In genomic region chr2:232523682-232524597, GRCh38 we compare ENCODE assay signal across 9 cellular contexts. TPM values are rescaled to one million over a fixed set of nuclear protein-coding genes. Genes with fewer than 3 reads are reported as not detected.
DNase-seq lines count a peak whose midpoint lies in the region; ATAC-seq and TF ChIP-seq lines count a peak whose summit lies in the region.
"Had no signal": no experiment of that assay in that cellular context is flagged by ENCODE, and none has a peak within 500 bp of the region (broad histone marks: within the 10 kb centered on the region; RNA-seq: fewer than 3 reads in every experiment).

No MANE protein-coding gene starts in this region.

- TF ChIP-seq CTCF in mammary epithelial cell (conservative IDR thresholded peaks at IDR 0.05 in 1 of 2, IDR thresholded peaks at IDR 0.05 in 1 of 2; ENCODE audit: extremely low read depth in 1 of 2, insufficient read depth in 1 of 2, low read depth in 1 of 2, low read length in 2 of 2) (peak in 1 of 2 donors; percentile 18), suprapubic skin (IDR thresholded peaks at IDR 0.05) (no peak)

- peaks cover 17% of the 10 kb centered on the region for H3K4me1 ChIP-seq in mammary epithelial cell (ENCODE audit: insufficient read depth, low read length)
- H3K4me1 ChIP-seq in suprapubic skin, result peaks cover 35% of the 10 kb centered on the region
- peaks cover 32% of the 10 kb centered on the region for H3K4me1 ChIP-seq in CD4-positive, alpha-beta memory T cell (ENCODE audit: insufficient read depth, low read length)

- in situ Hi-C loops in mammary epithelial cell (cut with MboI; ENCODE audit: low sequenced_read_pairs in 2 of 2), result loop anchor here in 1 of 2 donors (10.0 kb wide), 1 partner anchor 69 kb away; the partner anchor contains the start of gene ALPI

- H3K9ac ChIP-seq in mammary epithelial cell (ENCODE audit: insufficient read depth, low read length), result no peak overlapping the region

- H3K79me2 ChIP-seq in mammary epithelial cell (ENCODE audit: insufficient read depth, low read length), result no peaks in the 10 kb centered on the region

- peak overlapping the region; percentile 13 for H2AFZ ChIP-seq in mammary epithelial cell (ENCODE audit: low read depth, low read length)

- H3K27ac ChIP-seq in mammary epithelial cell (ENCODE audit: insufficient read depth, low read depth, low read length), result no peak overlapping the region
- no peak overlapping the region for H3K27ac ChIP-seq in suprapubic skin
- no peak overlapping the region for H3K27ac ChIP-seq in CD4-positive, alpha-beta memory T cell (ENCODE audit: low read depth, low read length)

- peak overlapping the region; percentile 41 for H3K4me3 Mint-ChIP-seq in activated CD4-positive, alpha-beta T cell treated with anti-CD3 and anti-CD28 coated beads, Interleukin-2, amount 10 ng/mL, durations not matched to agents 24 days and 14 days
- peak overlapping the region in 4 of 8 donors; percentile 61 to 81 (median 63) for H3K4me3 Mint-ChIP-seq in CD4-positive, alpha-beta memory T cell

- no peak overlapping the region for H3K27ac Mint-ChIP-seq in activated CD4-positive, alpha-beta T cell treated with anti-CD3 and anti-CD28 coated beads, Interleukin-2, amount 10 ng/mL, durations not matched to agents 24 days and 14 days
- peak overlapping the region in 1 of 7 donors; percentile 38 for H3K27ac Mint-ChIP-seq in CD4-positive, alpha-beta memory T cell

- peak overlapping the region; percentile 70 for H3K4me2 ChIP-seq in mammary epithelial cell (ENCODE audit: insufficient read depth, low read depth, low read length)

- peaks cover 33% of the 10 kb centered on the region for H3K27me3 Mint-ChIP-seq in activated CD4-positive, alpha-beta T cell treated with anti-CD3 and anti-CD28 coated beads, Interleukin-2, amount 10 ng/mL, durations not matched to agents 24 days and 14 days
- H3K27me3 Mint-ChIP-seq in CD4-positive, alpha-beta memory T cell, result peaks cover 24 to 34% of the 10 kb centered on the region in 2 donors

- intact Hi-C loops in activated CD4-positive, alpha-beta T cell treated with anti-CD3 and anti-CD28 coated beads, Interleukin-2, amount 10 ng/mL, durations not matched to agents 24 days and 14 days (cut with micrococcal nuclease), result loop anchor here (2.0 kb wide), 1 partner anchor 77 kb away; no protein-coding TSS in a partner anchor
- intact Hi-C loops in mammary epithelial cell (cut with micrococcal nuclease), result loop anchor here (2.0 kb wide), 2 partner anchors 77 to 191 kb away; no protein-coding TSS in a partner anchor
- intact Hi-C loops in CD4-positive, alpha-beta memory T cell (cut with micrococcal nuclease), result no loop called here

- H3K4me3 ChIP-seq in mammary epithelial cell (replicated peaks in 1 of 3; ENCODE audit: insufficient read depth in 1 of 3, low read depth in 2 of 3, low read length in 3 of 3) (peak overlapping the region in 1 of 3 experiments; percentile 32), suprapubic skin (peak overlapping the region; percentile 42)
- H3K4me3 ChIP-seq in CD4-positive, alpha-beta memory T cell (ENCODE audit: low read length in 2 of 2), result no peak overlapping the region

- no peaks in the 10 kb centered on the region for H3K9me3 Mint-ChIP-seq in activated CD4-positive, alpha-beta T cell treated with anti-CD3 and anti-CD28 coated beads, Interleukin-2, amount 10 ng/mL, durations not matched to agents 24 days and 14 days
- H3K9me3 Mint-ChIP-seq in CD4-positive, alpha-beta memory T cell, result no peaks in the 10 kb centered on the region

- H3K36me3 ChIP-seq in mammary epithelial cell (ENCODE audit: insufficient read depth, low read length), result no peaks in the 10 kb centered on the region
- no peaks in the 10 kb centered on the region for H3K36me3 ChIP-seq in suprapubic skin
- no peaks in the 10 kb centered on the region for H3K36me3 ChIP-seq in CD4-positive, alpha-beta memory T cell (ENCODE audit: insufficient read depth, low read length)

- H3K36me3 Mint-ChIP-seq in activated CD4-positive, alpha-beta T cell treated with anti-CD3 and anti-CD28 coated beads, Interleukin-2, amount 10 ng/mL, durations not matched to agents 24 days and 14 days (ENCODE audit: low read depth), result no peaks in the 10 kb centered on the region
- H3K36me3 Mint-ChIP-seq in CD4-positive, alpha-beta memory T cell, result no peaks in the 10 kb centered on the region

- H3K27me3 ChIP-seq in mammary epithelial cell (ENCODE audit: insufficient read depth, low read length) (peaks cover 28% of the 10 kb centered on the region), suprapubic skin (peaks cover 78% of the 10 kb centered on the region)
- peaks cover 14% of the 10 kb centered on the region for H3K27me3 ChIP-seq in CD4-positive, alpha-beta memory T cell (ENCODE audit: insufficient read depth, low read length)

- dilution Hi-C loops in mammary epithelial cell (cut with HindIII; ENCODE audit: low sequenced_read_pairs), result no loop called here

- ATAC-seq in left lobe of liver, result peak; percentile 40

- H3K9me3 ChIP-seq in mammary epithelial cell (replicated peaks; ENCODE audit: insufficient read depth, low read length) (no peaks in the 10 kb centered on the region), suprapubic skin (no peaks in the 10 kb centered on the region)
- no peaks in the 10 kb centered on the region for H3K9me3 ChIP-seq in CD4-positive, alpha-beta memory T cell (ENCODE audit: control insufficient read depth in 1 of 2, low read length in 2 of 2)

- TF ChIP-seq EP300 in suprapubic skin (IDR thresholded peaks at IDR 0.05), result no peak

- TF ChIP-seq POLR2A in suprapubic skin (IDR thresholded peaks at IDR 0.05), result no peak

- CTCF ChIA-PET in mammary epithelial cell (lab: Charles Lee; ENCODE audit: low non-redundant PET), result no interaction called here
- CTCF ChIA-PET in CD4-positive, alpha-beta memory T cell (lab: Charles Lee; ENCODE audit: partially characterized antibody), result interaction anchor here (1.2 kb wide), 1 partner anchor 60 kb away, joined by 3 read pairs; no protein-coding TSS in a partner anchor

- POLR2A ChIA-PET in CD4-positive, alpha-beta memory T cell (lab: Charles Lee; ENCODE audit: partially characterized antibody), result no interaction called here

- DNase-seq in activated CD4-positive, alpha-beta T cell treated with anti-CD3 and anti-CD28 coated beads, Interleukin-2, amount 10 ng/mL, durations not matched to agents 24 days and 14 days, result peak; percentile 70
- DNase-seq in activated CD4-positive, alpha-beta T cell treated with anti-CD3 and anti-CD28 coated beads for 1 hour, result no peak
- DNase-seq in NOMO-1 treated with dmso at 0.1 percent for 144 hours (lab: John Stamatoyannopoulos, UW; ENCODE audit: unreplicated experiment) (peak; percentile 19), mammary epithelial cell (peak; percentile 46), left lobe of liver (ENCODE audit: low spot score) (no peak), suprapubic skin (ENCODE audit: low spot score in 2 of 2) (no peak), DMS114 treated with DMSO at 0.1 percent for 48 hours (lab: John Stamatoyannopoulos, UW; ENCODE audit: unreplicated experiment) (no peak)
- no peak for DNase-seq in CD4-positive, alpha-beta memory T cell

- BruUV-seq in mammary epithelial cell (replicated peaks; lab: Mats Ljungman, UMichigan), result no TSS peak

- H4K20me1 ChIP-seq in mammary epithelial cell (ENCODE audit: insufficient read depth, low read length), result no peaks in the 10 kb centered on the region

- H3K4me1 Mint-ChIP-seq in activated CD4-positive, alpha-beta T cell treated with anti-CD3 and anti-CD28 coated beads, Interleukin-2, amount 10 ng/mL, durations not matched to agents 24 days and 14 days, result peaks cover 6% of the 10 kb centered on the region
- peaks cover 9 to 27% (median 19%) of the 10 kb centered on the region in 4 donors for H3K4me1 Mint-ChIP-seq in CD4-positive, alpha-beta memory T cell

- WGBS in mammary epithelial cell (ENCODE audit: low coverage, missing lambda C conversion rate), result 7% methylated on average over 24 of the region's 75 CpGs
- WGBS in suprapubic skin, result under 1% methylated on average over 39 of the region's 75 CpGs

RNA-seq across cellular contexts. Expression of gene CHRND, which starts 2.0 kb away (rescaled TPM):
- total RNA-seq in activated CD4-positive, alpha-beta T cell treated with anti-CD3 and anti-CD28 coated beads, Interleukin-2, amount 10 ng/mL, durations not matched to agents 24 days and 14 days, result not detected in 2 replicates
- total RNA-seq in mammary epithelial cell, result not detected
- not detected for polyA plus RNA-seq in mammary epithelial cell
- polyA minus RNA-seq in mammary epithelial cell, result not detected
- total RNA-seq in left lobe of liver, result not detected
- not detected for total RNA-seq in suprapubic skin
- total RNA-seq in CD4-positive, alpha-beta memory T cell, result not detected
- not detected for polyA plus RNA-seq in CD4-positive, alpha-beta memory T cell

RNA-seq across cellular contexts. Expression of gene PRSS56, which starts 3.8 kb away (rescaled TPM):
- not detected in 2 replicates for total RNA-seq in activated CD4-positive, alpha-beta T cell treated with anti-CD3 and anti-CD28 coated beads, Interleukin-2, amount 10 ng/mL, durations not matched to agents 24 days and 14 days
- not detected for total RNA-seq in mammary epithelial cell
- not detected for polyA plus RNA-seq in mammary epithelial cell
- not detected for polyA minus RNA-seq in mammary epithelial cell
- total RNA-seq in left lobe of liver, result not detected
- not detected for total RNA-seq in suprapubic skin
- not detected for total RNA-seq in CD4-positive, alpha-beta memory T cell
- not detected for polyA plus RNA-seq in CD4-positive, alpha-beta memory T cell
- polyA plus RNA-seq: adipose tissue had no signal

RNA-seq across cellular contexts. Expression of gene CHRNG, which starts 15.6 kb away (rescaled TPM):
- total RNA-seq in activated CD4-positive, alpha-beta T cell treated with anti-CD3 and anti-CD28 coated beads, Interleukin-2, amount 10 ng/mL, durations not matched to agents 24 days and 14 days, result not detected in 2 replicates
- total RNA-seq in mammary epithelial cell (not detected), left lobe of liver (not detected), suprapubic skin (not detected)
- not detected for polyA plus RNA-seq in mammary epithelial cell
- not detected for polyA minus RNA-seq in mammary epithelial cell
- not detected for total RNA-seq in CD4-positive, alpha-beta memory T cell
- polyA plus RNA-seq in CD4-positive, alpha-beta memory T cell, result not detected
- polyA plus RNA-seq: adipose tissue had no signal

RNA-seq across cellular contexts. Expression of gene TIGD1, which starts 26.4 kb away (rescaled TPM):
- 8.5 and 9.4 TPM in 2 replicates for total RNA-seq in activated CD4-positive, alpha-beta T cell treated with anti-CD3 and anti-CD28 coated beads, Interleukin-2, amount 10 ng/mL, durations not matched to agents 24 days and 14 days
- total RNA-seq in mammary epithelial cell (1 to 10 TPM; 3.0 to 3.2 TPM), left lobe of liver (1.3 TPM), suprapubic skin (10 to 100 TPM in 1 of 4 donors, 1 to 10 TPM in 3; 4.6 to 16.3 (median 7.9) TPM)
- polyA plus RNA-seq in mammary epithelial cell, result 0.74 TPM
- polyA minus RNA-seq in mammary epithelial cell, result 2.7 TPM
- total RNA-seq in CD4-positive, alpha-beta memory T cell, result 10 to 100 TPM; 18.9 to 19.3 TPM
- polyA plus RNA-seq in CD4-positive, alpha-beta memory T cell, result 10 to 100 TPM; 11.8 to 12.7 TPM

RNA-seq across cellular contexts. Expression of gene EIF4E2, which starts 26.5 kb away (rescaled TPM):
- 89.9 and 93.2 TPM in 2 replicates for total RNA-seq in activated CD4-positive, alpha-beta T cell treated with anti-CD3 and anti-CD28 coated beads, Interleukin-2, amount 10 ng/mL, durations not matched to agents 24 days and 14 days
- total RNA-seq in mammary epithelial cell, result 10 to 100 TPM; 55.2 to 74.6 TPM
- polyA plus RNA-seq in mammary epithelial cell, result 68.9 TPM
- polyA minus RNA-seq in mammary epithelial cell, result 130 TPM
- total RNA-seq in left lobe of liver, result 37.4 TPM
- 10 to 100 TPM; 26.6 to 54.2 (median 34.1) TPM for total RNA-seq in suprapubic skin
- total RNA-seq in CD4-positive, alpha-beta memory T cell, result 10 to 100 TPM; 72.4 to 75.5 TPM
- 10 to 100 TPM; 77.5 to 80.7 TPM for polyA plus RNA-seq in CD4-positive, alpha-beta memory T cell

Comparison
In these comparisons a context has a peak if more than half of its experiments do, and no peak if none do; other contexts are left out.
1. DNase-seq: peak in activated CD4-positive, alpha-beta T cell treated with anti-CD3 and anti-CD28 coated beads, Interleukin-2, amount 10 ng/mL, durations not matched to agents 24 days and 14 days (single experiment), NOMO-1 treated with dmso at 0.1 percent for 144 hours (single experiment) and mammary epithelial cell (single experiment); none in activated CD4-positive, alpha-beta T cell treated with anti-CD3 and anti-CD28 coated beads for 1 hour (single experiment), left lobe of liver (single experiment), suprapubic skin (0 of 2), CD4-positive, alpha-beta memory T cell (0 of 5) and DMS114 treated with DMSO at 0.1 percent for 48 hours (single experiment).